ENCODE assay signal across 15 cellular contexts in genomic region chr2:134257516-134257915, GRCh38.
"Had no signal": no experiment of that assay in that cellular context is flagged by ENCODE, and none has a peak within 500 bp of the region (broad histone marks: within the 10 kb centered on the region; RNA-seq: fewer than 3 reads in every experiment).

No MANE protein-coding gene starts in this region.

- H3K27me3 Mint-ChIP-seq: activated CD8-positive, alpha-beta T cell treated with anti-CD3 and anti-CD28 coated beads for 36 hours had no signal

- ATAC-seq: activated CD8-positive, alpha-beta T cell treated with anti-CD3 and anti-CD28 coated beads for 36 hours; heart right ventricle; left lung; pancreas had no signal

- FAIRE-seq: frontal cortex, islet of Langerhans, pancreas had no signal

- H3K9me3 ChIP-seq: colonic mucosa, heart right ventricle, left lung, pancreas had no signal

- H3K4me3 ChIP-seq: cardiac muscle cell, colonic mucosa, heart right ventricle, left lung, pancreas had no signal

- DNase-seq: activated CD8-positive, alpha-beta memory T cell treated with anti-CD3 and anti-CD28 coated beads, Interleukin-2, amount 50 U/mL, for 4 hours; activated CD8-positive, alpha-beta T cell treated with anti-CD3 and anti-CD28 coated beads for 36 hours; activated naive CD4-positive, alpha-beta T cell treated with Interleukin-2 at 50 U/mL for 16 hours; colonic mucosa; effector CD8-positive, alpha-beta T cell; heart right ventricle; left lung; mesendoderm; pancreas; retina; T-helper 9 cell had no signal

- H3K27ac ChIP-seq: cardiac muscle cell, colonic mucosa, left lung, pancreas had no signal

- H3K9me3 Mint-ChIP-seq: activated CD8-positive, alpha-beta T cell treated with anti-CD3 and anti-CD28 coated beads for 36 hours; activated T-helper 1 cell treated with anti-CD3 and anti-CD28 coated beads, Interleukin-12 subunit alpha, Interleukin-12 subunit beta, Interleukin-2, Interleukin-4 antibody, amounts not matched to agents 30 ng/mL and 10 ng/mL and 1 ng/mL, durations not matched to agents 14 hours and 24 hours and 36 hours had no signal

- H3K27ac Mint-ChIP-seq: activated CD8-positive, alpha-beta T cell treated with anti-CD3 and anti-CD28 coated beads for 36 hours; activated T-helper 1 cell treated with anti-CD3 and anti-CD28 coated beads, Interleukin-12 subunit alpha, Interleukin-12 subunit beta, Interleukin-2, Interleukin-4 antibody, amounts not matched to agents 30 ng/mL and 10 ng/mL and 1 ng/mL, durations not matched to agents 14 hours and 24 hours and 36 hours had no signal

- H3K36me3 ChIP-seq: colonic mucosa, pancreas had no signal

- H3K4me3 Mint-ChIP-seq: activated CD8-positive, alpha-beta T cell treated with anti-CD3 and anti-CD28 coated beads for 36 hours; activated T-helper 1 cell treated with anti-CD3 and anti-CD28 coated beads, Interleukin-12 subunit alpha, Interleukin-12 subunit beta, Interleukin-2, Interleukin-4 antibody, amounts not matched to agents 30 ng/mL and 10 ng/mL and 1 ng/mL, durations not matched to agents 14 hours and 24 hours and 36 hours had no signal

- H3K27me3 ChIP-seq: cardiac muscle cell, colonic mucosa, heart right ventricle, left lung, pancreas had no signal
